Comparison of ENCODE assay signal across 35 cellular contexts in the genomic region with DNA sequence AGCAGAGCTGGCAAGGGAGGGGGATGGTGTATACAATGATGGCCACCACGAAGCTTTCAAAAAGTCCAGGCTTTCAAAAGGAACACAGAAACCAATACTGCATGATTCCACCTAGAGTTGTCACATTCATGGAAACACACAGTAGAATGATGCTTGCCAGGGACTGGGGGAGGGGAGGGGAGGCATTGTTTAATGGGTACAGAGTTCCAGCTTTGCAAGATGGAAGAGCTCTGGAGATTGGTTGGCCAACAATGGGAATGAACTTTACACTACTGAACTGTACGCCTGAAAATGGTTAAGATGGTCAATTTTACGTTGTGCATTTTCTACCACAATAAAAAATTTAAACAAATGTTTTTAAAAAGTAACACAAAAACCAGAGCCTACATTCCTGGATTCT.
DNase-seq lines count a peak whose midpoint lies in the region; ATAC-seq, FAIRE-seq and TF ChIP-seq lines count a peak whose summit lies in the region.
"Had no signal": no experiment of that assay in that cellular context is flagged by ENCODE, and none has a peak within 500 bp of the region (broad histone marks: within the 10 kb centered on the region; RNA-seq: fewer than 3 reads in every experiment).

No MANE protein-coding gene starts in this region.

- H2BK120ac ChIP-seq in H1 (replicated peaks; ENCODE audit: low read depth, low read length): no peak overlapping the region

- H2AK5ac ChIP-seq in H1 (ENCODE audit: low read depth, low read length): no peak overlapping the region

- H2AFZ ChIP-seq in HepG2 (ENCODE audit: low read length) (no peak overlapping the region), H1 (ENCODE audit: low read length) (no peak overlapping the region)

- H3K79me1 ChIP-seq in H1 (ENCODE audit: low read depth, low read length): no peaks in the 10 kb centered on the region

- H2BK15ac ChIP-seq in H1 (ENCODE audit: low read length): no peak overlapping the region

- H3K27ac ChIP-seq in HepG2 (ENCODE audit: extremely low read length, insufficient read depth, low read length) (no peak overlapping the region), right lobe of liver (no peak overlapping the region), H1 (ENCODE audit: low read depth, low read length) (no peak overlapping the region)
- H3K27ac ChIP-seq: 22Rv1; A549; BLaER1; BLaER1 treated with 17β-estradiol and CSF1 and Interleukin-3, amounts not matched to agents 10 nM and 100 nM; C4-2B had no signal

- H4K8ac ChIP-seq in H1 (ENCODE audit: extremely low read depth, insufficient read depth, low read length): peak overlapping the region; percentile 43; the same call in 1 of the 2 replicates

- peaks cover 0 to 5% of the 10 kb centered on the region in 2 donors for H3K4me1 Mint-ChIP-seq in natural killer cell treated with Interleukin-12 subunit alpha and Interleukin-12 subunit beta and Interleukin-15 and Interleukin-18, amount 100 ng/mL, for 72 hours (ENCODE audit: low read depth in 2 of 2)
- H3K4me1 Mint-ChIP-seq in natural killer cell: no peaks in the 10 kb centered on the region
- H3K4me1 Mint-ChIP-seq: B cell; CD4-positive, alpha-beta memory T cell; CD8-positive, alpha-beta memory T cell had no signal

- BruUV-seq in HepG2 (replicated peaks; lab: Mats Ljungman, UMichigan): no TSS peak

- H3K4me2 ChIP-seq in HepG2 (ENCODE audit: low read depth, low read length) (peak overlapping the region; percentile 11; the same call in 1 of the 2 replicates), H1 (ENCODE audit: insufficient read depth in 1 of 2, low read depth in 2 of 2, low read length in 2 of 2) (no peak overlapping the region)
- H3K4me2 ChIP-seq: A549; BLaER1; BLaER1 treated with 17β-estradiol and CSF1 and Interleukin-3, amounts not matched to agents 10 nM and 100 nM had no signal

- H4K91ac ChIP-seq in H1 (replicated peaks; ENCODE audit: insufficient read length, low read length): no peak overlapping the region

- no peak overlapping the region for H3K4ac ChIP-seq in H1 (replicated peaks; ENCODE audit: insufficient read length, low read depth, low read length)

- no peak overlapping the region for H3K56ac ChIP-seq in H1 (replicated peaks; ENCODE audit: insufficient read length, low read depth, low read length)

- H4K20me1 ChIP-seq in HepG2 (ENCODE audit: insufficient read depth, low read length) (no peaks in the 10 kb centered on the region), H1 (replicated peaks in 1 of 2; ENCODE audit: control insufficient read depth in 1 of 2, insufficient read depth in 2 of 2, low read length in 2 of 2) (no peaks in the 10 kb centered on the region)
- H4K20me1 ChIP-seq: BLaER1; BLaER1 treated with 17β-estradiol and CSF1 and Interleukin-3, amounts not matched to agents 10 nM and 100 nM had no signal

- H3K27me3 Mint-ChIP-seq in natural killer cell treated with Interleukin-12 subunit alpha and Interleukin-12 subunit beta and Interleukin-15 and Interleukin-18, amount 100 ng/mL, for 72 hours: peaks cover 0 to 2% of the 10 kb centered on the region in 2 donors
- H3K27me3 Mint-ChIP-seq in natural killer cell (ENCODE audit: low read depth in 2 of 2): peaks cover 0 to 2% of the 10 kb centered on the region in 2 donors
- H3K27me3 Mint-ChIP-seq: CD4-positive, alpha-beta T cell had no signal

- no peak overlapping the region for H2BK12ac ChIP-seq in H1 (ENCODE audit: low read depth, low read length)

- no peak for TF ChIP-seq EP300 in HepG2 (IDR thresholded peaks at IDR 0.05; ENCODE audit: low read depth in 2 of 2, low read length in 2 of 2)
- no peak for TF ChIP-seq EP300 in HepG2 (CRISPR knock-in tag; IDR thresholded peaks at IDR 0.05; ENCODE audit: borderline replicate concordance)
- TF ChIP-seq EP300 in H1 (IDR thresholded peaks at IDR 0.05; ENCODE audit: borderline replicate concordance in 1 of 2, low read depth in 2 of 2, low read length in 2 of 2): no peak

- no peaks in the 10 kb centered on the region; the same call in 1 of the 2 replicates for H3K23me2 ChIP-seq in H1 (ENCODE audit: low read depth, low read length)

- no peak for TF ChIP-seq POLR2A in HepG2 (IDR thresholded peaks at IDR 0.05; ENCODE audit: insufficient read depth in 1 of 2, low read depth in 2 of 2, low read length in 2 of 2)
- TF ChIP-seq POLR2A in right lobe of liver (IDR thresholded peaks at IDR 0.05): no peak
- TF ChIP-seq POLR2A in H1 (IDR thresholded peaks at IDR 0.05; ENCODE audit: control extremely low read depth in 1 of 2, low read depth in 2 of 2, low read length in 2 of 2): no peak

- no peak overlapping the region for H3K27ac Mint-ChIP-seq in natural killer cell treated with Interleukin-12 subunit alpha and Interleukin-12 subunit beta and Interleukin-15 and Interleukin-18, amount 100 ng/mL, for 72 hours
- no peak overlapping the region for H3K27ac Mint-ChIP-seq in natural killer cell
- H3K27ac Mint-ChIP-seq: B cell; CD4-positive, alpha-beta memory T cell; CD4-positive, alpha-beta T cell; CD8-positive, alpha-beta T cell had no signal

- DNase-seq in HepG2 (ENCODE audit: low spot score): no peak
- no peak for DNase-seq in right lobe of liver
- DNase-seq in natural killer cell treated with Interleukin-12 subunit alpha and Interleukin-12 subunit beta and Interleukin-15 and Interleukin-18, amount 100 ng/mL, for 72 hours (ENCODE audit: low spot score): peak; percentile 23
- no peak for DNase-seq in natural killer cell
- no peak for DNase-seq in H1 (ENCODE audit: low read depth in 1 of 2, low spot score in 2 of 2)
- DNase-seq: 8988T; ACHN; AML-193; BE2C; C1 segment of cervical spinal cord; Caco-2; Calu3; CD4-positive, alpha-beta memory T cell; CD4-positive, alpha-beta T cell; CD4-positive, CD25-positive, alpha-beta regulatory T cell; CD8-positive, alpha-beta memory T cell; CD8-positive, alpha-beta T cell; COR-L47; DMS 273 treated with DMSO at 0.1 percent for 48 hours; DMS153; DMS53; DMS79; DMS79 treated with DMSO at 0.1 percent for 48 hours; DND-41; EL had no signal

- H3K14ac ChIP-seq in H1 (ENCODE audit: insufficient read length): no peak overlapping the region

- 20% methylated on average over 3 of the region's 3 CpGs for WGBS in HepG2 (ENCODE audit: low lambda C conversion rate)
- WGBS in right lobe of liver (ENCODE audit: insufficient coverage, low coverage, low lambda C conversion rate, missing lambda C conversion rate): 76% methylated on average over 3 of the region's 3 CpGs
- 77% methylated on average over 3 of the region's 3 CpGs; no CpG with 5 or more reads in 1 of the 2 experiments for WGBS in H1 (ENCODE audit: extremely low coverage in 1 of 2, insufficient coverage in 1 of 2, insufficient read length in 1 of 2, insufficient replicate concordance in 2 of 2, low coverage in 1 of 2, low lambda C conversion rate in 2 of 2, missing lambda C conversion rate in 1 of 2), 2 experiments

- H3K4me3 Mint-ChIP-seq in natural killer cell treated with Interleukin-12 subunit alpha and Interleukin-12 subunit beta and Interleukin-15 and Interleukin-18, amount 100 ng/mL, for 72 hours: no peak overlapping the region
- no peak overlapping the region for H3K4me3 Mint-ChIP-seq in natural killer cell
- H3K4me3 Mint-ChIP-seq: B cell; CD4-positive, alpha-beta memory T cell; CD4-positive, alpha-beta T cell; CD4-positive, CD25-positive, alpha-beta regulatory T cell; CD8-positive, alpha-beta memory T cell; CD8-positive, alpha-beta T cell had no signal

- H3K18ac ChIP-seq in H1 (ENCODE audit: extremely low read depth, low read length): no peak overlapping the region

- no peak overlapping the region for H4K5ac ChIP-seq in H1 (ENCODE audit: insufficient read length, low read depth, low read length)

- no peak overlapping the region for H2BK5ac ChIP-seq in H1 (ENCODE audit: low read depth, low read length)

- ATAC-seq in HepG2 (no peak), right lobe of liver (no peak), natural killer cell (no peak), GM21619 (IDR thresholded peaks at IDR 0.05; ENCODE audit: unreplicated experiment) (no peak)
- no peak for ATAC-seq in natural killer cell treated with Interleukin-12 subunit alpha and Interleukin-12 subunit beta and Interleukin-15 and Interleukin-18, amount 100 ng/mL, for 72 hours
- ATAC-seq: A549; CD8-positive, alpha-beta T cell had no signal

- H3K27me3 ChIP-seq in HepG2 (ENCODE audit: control insufficient read depth in 1 of 2, insufficient read depth in 2 of 2, low read length in 2 of 2): peaks cover 0 to 17% of the 10 kb centered on the region in 2 experiments; a peak in 3 of 5 replicates
- H3K27me3 ChIP-seq in right lobe of liver: no peaks in the 10 kb centered on the region
- H3K27me3 ChIP-seq in H1 (replicated peaks in 1 of 4; ENCODE audit: control insufficient read depth in 3 of 4, extremely low read depth in 1 of 4, insufficient read depth in 3 of 4, low read length in 3 of 4): no peaks in the 10 kb centered on the region
- H3K27me3 ChIP-seq: BE2C; BLaER1; BLaER1 treated with 17β-estradiol and CSF1 and Interleukin-3, amounts not matched to agents 10 nM and 100 nM had no signal

- POLR2A ChIA-PET in HepG2 (lab: Yijun Ruan, JAX): interaction anchor here (0.8 to 1.3 kb wide), 3 partner anchors 33 to 106 kb away, joined by 3 to 4 read pairs (median 3); no protein-coding TSS in a partner anchor
- POLR2A ChIA-PET in H1 (lab: Charles Lee; ENCODE audit: partially characterized antibody): no interaction called here

- no peaks in the 10 kb centered on the region for H3K9me3 Mint-ChIP-seq in natural killer cell treated with Interleukin-12 subunit alpha and Interleukin-12 subunit beta and Interleukin-15 and Interleukin-18, amount 100 ng/mL, for 72 hours
- no peaks in the 10 kb centered on the region for H3K9me3 Mint-ChIP-seq in natural killer cell
- H3K9me3 Mint-ChIP-seq: CD4-positive, alpha-beta T cell; CD4-positive, CD25-positive, alpha-beta regulatory T cell; CD8-positive, alpha-beta memory T cell; CD8-positive, alpha-beta T cell had no signal

- H3K9ac ChIP-seq in HepG2 (ENCODE audit: insufficient read depth, low read depth, low read length) (no peak overlapping the region), H1 (replicated peaks in 1 of 4; ENCODE audit: extremely low read depth in 1 of 4, low read depth in 3 of 4, low read length in 3 of 4) (no peak overlapping the region)
- H3K9ac ChIP-seq: BLaER1; BLaER1 treated with 17β-estradiol and CSF1 and Interleukin-3, amounts not matched to agents 10 nM and 100 nM had no signal

- TF ChIP-seq CTCF in HepG2 (CRISPR knock-in tag; IDR thresholded peaks at IDR 0.05) (no peak), right lobe of liver (IDR thresholded peaks at IDR 0.05) (no peak), natural killer cell (IDR thresholded peaks at IDR 0.05) (no peak), H1 (IDR thresholded peaks at IDR 0.05; ENCODE audit: control extremely low read depth in 1 of 3, insufficient read depth in 1 of 3, low read depth in 1 of 3, low read length in 3 of 3) (no peak)

- H3K9me3 ChIP-seq in HepG2 (ENCODE audit: low read length) (no peaks in the 10 kb centered on the region), right lobe of liver (no peaks in the 10 kb centered on the region), H1 (ENCODE audit: insufficient read depth in 2 of 2, low read depth in 1 of 2, low read length in 1 of 2) (no peaks in the 10 kb centered on the region)
- H3K9me3 ChIP-seq: A549, BE2C, BLaER1, Caco-2 had no signal

- intact Hi-C loops in HepG2 (cut with micrococcal nuclease; ENCODE audit: unreplicated experiment): no loop called here
- intact Hi-C loops in right lobe of liver (cut with DNase I): no loop called here
- intact Hi-C loops in natural killer cell (cut with micrococcal nuclease): no loop called here

- H3K4me1 ChIP-seq in HepG2 (ENCODE audit: insufficient read depth, low read length) (peaks cover 36% of the 10 kb centered on the region), right lobe of liver (no peaks in the 10 kb centered on the region), H1 (replicated peaks in 1 of 4; ENCODE audit: control insufficient read depth in 3 of 4, insufficient read depth in 4 of 4, low read length in 3 of 4) (no peaks in the 10 kb centered on the region)
- H3K4me1 ChIP-seq: A549, BE2C, BLaER1, Caco-2 had no signal

- in situ Hi-C loops in HepG2 (cut with HindIII; ENCODE audit: extremely low pct_ligation_motif_present, low pct_unique_long_range_greater_than_20kb): no loop called here

- TF ChIP-seq RAD21 in HepG2 (CRISPR knock-in tag; IDR thresholded peaks at IDR 0.05): no peak
- no peak for TF ChIP-seq RAD21 in H1 (IDR thresholded peaks at IDR 0.05 in 1 of 2, conservative IDR thresholded peaks at IDR 0.05 in 1 of 2; ENCODE audit: low read depth in 2 of 2, low read length in 2 of 2)

- CTCF ChIA-PET in HepG2 (lab: Yijun Ruan, JAX; ENCODE audit: low intra/inter-chr PET ratio, low total read pairs): no interaction called here
- CTCF ChIA-PET in H1 (lab: Charles Lee; ENCODE audit: partially characterized antibody): interaction anchor here (0.6 to 2.4 kb wide), 2 partner anchors 13 to 16 kb away, joined by 3 to 6 read pairs; no protein-coding TSS in a partner anchor

- H3K23ac ChIP-seq in H1 (ENCODE audit: insufficient read length): no peak overlapping the region

- H3K4me3 ChIP-seq in HepG2 (replicated peaks in 1 of 3; ENCODE audit: insufficient read depth in 1 of 3, low read depth in 2 of 3, low read length in 3 of 3) (no peak overlapping the region), right lobe of liver (no peak overlapping the region), H1 (ENCODE audit: extremely low read depth in 1 of 4, insufficient read depth in 2 of 4, low read depth in 3 of 4, low read length in 4 of 4) (no peak overlapping the region)
- H3K4me3 ChIP-seq: A549; BLaER1; BLaER1 treated with 17β-estradiol and CSF1 and Interleukin-3, amounts not matched to agents 10 nM and 100 nM had no signal

- no peaks in the 10 kb centered on the region for H3K36me3 Mint-ChIP-seq in natural killer cell treated with Interleukin-12 subunit alpha and Interleukin-12 subunit beta and Interleukin-15 and Interleukin-18, amount 100 ng/mL, for 72 hours
- H3K36me3 Mint-ChIP-seq in natural killer cell: no peaks in the 10 kb centered on the region
- H3K36me3 Mint-ChIP-seq: CD14-positive monocyte; CD4-positive, alpha-beta memory T cell; CD4-positive, CD25-positive, alpha-beta regulatory T cell; CD8-positive, alpha-beta T cell had no signal

- no peaks in the 10 kb centered on the region for H3K79me2 ChIP-seq in HepG2 (ENCODE audit: insufficient read depth, low read length)
- no peaks in the 10 kb centered on the region for H3K79me2 ChIP-seq in H1 (ENCODE audit: control insufficient read depth in 1 of 2, insufficient read depth in 2 of 2, low read length in 2 of 2)

- no peak overlapping the region for H2BK20ac ChIP-seq in H1 (ENCODE audit: low read length)

- FAIRE-seq in HepG2 (lab: Jason Lieb, UNC) (no peak), H1 (lab: Jason Lieb, UNC) (no peak)
- FAIRE-seq: A204.1, A549, D721Med had no signal

- H3K36me3 ChIP-seq in HepG2 (replicated peaks in 1 of 2; ENCODE audit: control insufficient read depth in 1 of 2, insufficient read depth in 2 of 2, low read length in 2 of 2): no peaks in the 10 kb centered on the region
- H3K36me3 ChIP-seq in right lobe of liver: no peaks in the 10 kb centered on the region
- H3K36me3 ChIP-seq in H1 (ENCODE audit: control insufficient read depth in 2 of 4, insufficient read depth in 4 of 4, low read length in 3 of 4): no peaks in the 10 kb centered on the region
- H3K36me3 ChIP-seq: BE2C; BLaER1; BLaER1 treated with 17β-estradiol and CSF1 and Interleukin-3, amounts not matched to agents 10 nM and 100 nM had no signal
